Comparison of ENCODE assay signal across 1 cellular context in the genomic region with DNA sequence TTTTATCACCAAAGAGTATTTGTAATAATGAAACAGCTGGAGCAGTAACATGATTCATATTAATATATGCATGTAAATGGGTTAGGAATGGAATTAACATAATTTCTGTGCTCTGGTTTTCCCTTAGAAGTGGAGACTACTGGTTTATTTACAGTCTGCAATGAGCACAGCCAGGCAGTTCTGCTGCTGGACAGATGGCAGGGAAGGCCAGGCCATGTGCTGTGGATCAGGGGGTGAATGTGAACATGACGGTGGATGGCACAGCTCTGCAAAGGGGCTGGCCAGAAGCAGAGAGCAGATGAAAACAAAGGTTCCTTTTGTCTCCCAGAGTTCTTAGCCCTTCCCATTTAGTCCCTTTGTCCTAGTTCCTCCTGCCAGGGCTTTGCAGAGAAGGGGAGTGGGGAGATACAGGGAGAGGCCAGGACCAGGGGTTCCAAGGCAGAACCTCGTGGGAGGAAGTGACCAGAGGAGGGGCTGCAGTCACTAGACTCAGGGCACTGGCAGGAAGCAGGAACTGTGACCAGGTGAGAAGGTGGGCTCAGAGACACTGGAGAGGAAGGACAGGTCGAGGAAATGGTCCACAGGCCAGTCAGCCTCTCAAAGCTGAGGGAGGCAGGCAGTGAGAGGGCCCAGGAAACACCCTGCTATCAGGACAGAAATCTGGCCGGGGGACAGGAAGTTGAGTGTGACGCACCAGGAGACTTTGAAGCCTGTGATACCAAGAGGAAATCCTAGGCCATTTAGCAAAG.
TF ChIP-seq lines count a peak whose summit lies in the region.

No MANE protein-coding gene starts in this region.

TF ChIP-seq in GM23338, 12 proteins besides CTCF, POLR2A, EP300 and RAD21 (continued from another document):
- TF ChIP-seq, protein P1, sequence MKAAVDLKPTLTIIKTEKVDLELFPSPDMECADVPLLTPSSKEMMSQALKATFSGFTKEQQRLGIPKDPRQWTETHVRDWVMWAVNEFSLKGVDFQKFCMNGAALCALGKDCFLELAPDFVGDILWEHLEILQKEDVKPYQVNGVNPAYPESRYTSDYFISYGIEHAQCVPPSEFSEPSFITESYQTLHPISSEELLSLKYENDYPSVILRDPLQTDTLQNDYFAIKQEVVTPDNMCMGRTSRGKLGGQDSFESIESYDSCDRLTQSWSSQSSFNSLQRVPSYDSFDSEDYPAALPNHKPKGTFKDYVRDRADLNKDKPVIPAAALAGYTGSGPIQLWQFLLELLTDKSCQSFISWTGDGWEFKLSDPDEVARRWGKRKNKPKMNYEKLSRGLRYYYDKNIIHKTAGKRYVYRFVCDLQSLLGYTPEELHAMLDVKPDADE (IDR thresholded peaks at IDR 0.05), result no peak
- TF ChIP-seq EZH2 (IDR thresholded peaks at IDR 0.05; ENCODE audit: low read depth, unreplicated experiment) (no peak), EZH2phosphoT487 (IDR thresholded peaks at IDR 0.05; ENCODE audit: unreplicated experiment) (no peak), POLR2AphosphoS5 (IDR thresholded peaks at IDR 0.05; ENCODE audit: low read depth) (no peak), ZNF114 (CRISPR knock-in tag; IDR thresholded peaks at IDR 0.05) (no peak), NANOG (IDR thresholded peaks at IDR 0.05; ENCODE audit: borderline replicate concordance) (no peak), STAT1 (IDR thresholded peaks at IDR 0.05; ENCODE audit: unreplicated experiment) (no peak), ZNF331 (CRISPR knock-in tag; IDR thresholded peaks at IDR 0.05; ENCODE audit: low read depth) (no peak), CREB1 (CRISPR knock-in tag; IDR thresholded peaks at IDR 0.05; ENCODE audit: low read depth) (no peak), JUNB (IDR thresholded peaks at IDR 0.05; ENCODE audit: unreplicated experiment) (no peak)
- TF ChIP-seq, protein P2, sequence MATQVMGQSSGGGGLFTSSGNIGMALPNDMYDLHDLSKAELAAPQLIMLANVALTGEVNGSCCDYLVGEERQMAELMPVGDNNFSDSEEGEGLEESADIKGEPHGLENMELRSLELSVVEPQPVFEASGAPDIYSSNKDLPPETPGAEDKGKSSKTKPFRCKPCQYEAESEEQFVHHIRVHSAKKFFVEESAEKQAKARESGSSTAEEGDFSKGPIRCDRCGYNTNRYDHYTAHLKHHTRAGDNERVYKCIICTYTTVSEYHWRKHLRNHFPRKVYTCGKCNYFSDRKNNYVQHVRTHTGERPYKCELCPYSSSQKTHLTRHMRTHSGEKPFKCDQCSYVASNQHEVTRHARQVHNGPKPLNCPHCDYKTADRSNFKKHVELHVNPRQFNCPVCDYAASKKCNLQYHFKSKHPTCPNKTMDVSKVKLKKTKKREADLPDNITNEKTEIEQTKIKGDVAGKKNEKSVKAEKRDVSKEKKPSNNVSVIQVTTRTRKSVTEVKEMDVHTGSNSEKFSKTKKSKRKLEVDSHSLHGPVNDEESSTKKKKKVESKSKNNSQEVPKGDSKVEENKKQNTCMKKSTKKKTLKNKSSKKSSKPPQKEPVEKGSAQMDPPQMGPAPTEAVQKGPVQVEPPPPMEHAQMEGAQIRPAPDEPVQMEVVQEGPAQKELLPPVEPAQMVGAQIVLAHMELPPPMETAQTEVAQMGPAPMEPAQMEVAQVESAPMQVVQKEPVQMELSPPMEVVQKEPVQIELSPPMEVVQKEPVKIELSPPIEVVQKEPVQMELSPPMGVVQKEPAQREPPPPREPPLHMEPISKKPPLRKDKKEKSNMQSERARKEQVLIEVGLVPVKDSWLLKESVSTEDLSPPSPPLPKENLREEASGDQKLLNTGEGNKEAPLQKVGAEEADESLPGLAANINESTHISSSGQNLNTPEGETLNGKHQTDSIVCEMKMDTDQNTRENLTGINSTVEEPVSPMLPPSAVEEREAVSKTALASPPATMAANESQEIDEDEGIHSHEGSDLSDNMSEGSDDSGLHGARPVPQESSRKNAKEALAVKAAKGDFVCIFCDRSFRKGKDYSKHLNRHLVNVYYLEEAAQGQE (IDR thresholded peaks at IDR 0.05; ENCODE audit: unreplicated experiment), result no peak
